ENCODE assay signal across 8 cellular contexts in genomic region chr7:139682136-139683013, GRCh38.
DNase-seq lines count a peak whose midpoint lies in the region; ATAC-seq, FAIRE-seq and TF ChIP-seq lines count a peak whose summit lies in the region.

No MANE protein-coding gene starts in this region.

- peak overlapping the region; percentile 67 for H3K9ac ChIP-seq in keratinocyte (ENCODE audit: control insufficient read depth, extremely low read depth, insufficient read depth, low read length)

- WGBS in upper lobe of left lung, 2 donors: 72 to 75% methylated on average over 9 of the region's 9 CpGs

- H3K27ac Mint-ChIP-seq in activated T-helper 2 cell treated with anti-CD3 and anti-CD28 coated beads, Interferon-gamma antibody, Interleukin-2, Interleukin-4, amounts not matched to agents 10 μg/mL and 5 μg/mL and 100 μg/mL, durations not matched to agents 14 hours and 24 hours and 36 hours: peak overlapping the region; percentile 92

- H2AFZ ChIP-seq in keratinocyte (ENCODE audit: control insufficient read depth, low read length): peak overlapping the region; percentile 9

- peaks cover 55% of the 10 kb centered on the region for H3K4me1 Mint-ChIP-seq in activated T-helper 2 cell treated with anti-CD3 and anti-CD28 coated beads, Interferon-gamma antibody, Interleukin-2, Interleukin-4, amounts not matched to agents 10 μg/mL and 5 μg/mL and 100 μg/mL, durations not matched to agents 14 hours and 24 hours and 36 hours (ENCODE audit: low read depth)

- H3K27me3 ChIP-seq in GM06990 (replicated peaks; ENCODE audit: control insufficient read depth, insufficient read depth, low read length): no peaks in the 10 kb centered on the region
- no peaks in the 10 kb centered on the region for H3K27me3 ChIP-seq in keratinocyte (ENCODE audit: control insufficient read depth, extremely low read depth, insufficient read depth, low read length)
- H3K27me3 ChIP-seq in upper lobe of left lung: no peaks in the 10 kb centered on the region

- TF ChIP-seq EP300 in upper lobe of left lung (IDR thresholded peaks at IDR 0.05): no peak

- CTCF ChIA-PET in GM10248 (lab: Yijun Ruan, JAX): interaction anchor here (0.9 to 4.8 kb wide), 5 partner anchors 9 to 62 kb away, joined by 3 to 33 read pairs (median 6); no protein-coding TSS in a partner anchor

- no peaks in the 10 kb centered on the region for H4K20me1 ChIP-seq in keratinocyte (ENCODE audit: control insufficient read depth, extremely low read depth, insufficient read depth, low read length)

- peak overlapping the region; percentile 53 for H3K4me3 Mint-ChIP-seq in activated T-helper 2 cell treated with anti-CD3 and anti-CD28 coated beads, Interferon-gamma antibody, Interleukin-2, Interleukin-4, amounts not matched to agents 10 μg/mL and 5 μg/mL and 100 μg/mL, durations not matched to agents 14 hours and 24 hours and 36 hours (ENCODE audit: low read depth)

- no peak for TF ChIP-seq POLR2A in upper lobe of left lung (IDR thresholded peaks at IDR 0.05)

- peaks cover 16% of the 10 kb centered on the region for H3K9me3 Mint-ChIP-seq in activated T-helper 2 cell treated with anti-CD3 and anti-CD28 coated beads, Interferon-gamma antibody, Interleukin-2, Interleukin-4, amounts not matched to agents 10 μg/mL and 5 μg/mL and 100 μg/mL, durations not matched to agents 14 hours and 24 hours and 36 hours

- intact Hi-C loops in activated T-helper 2 cell treated with anti-CD3 and anti-CD28 coated beads, Interferon-gamma antibody, Interleukin-2, Interleukin-4, amounts not matched to agents 10 μg/mL and 5 μg/mL and 100 μg/mL, durations not matched to agents 14 hours and 24 hours and 36 hours (cut with micrococcal nuclease): loop anchor here (1.0 to 5.0 kb wide), 7 partner anchors 13 to 450 kb away; partner anchors contain the start of gene UBN2

- peaks cover 47% of the 10 kb centered on the region for H3K36me3 Mint-ChIP-seq in activated T-helper 2 cell treated with anti-CD3 and anti-CD28 coated beads, Interferon-gamma antibody, Interleukin-2, Interleukin-4, amounts not matched to agents 10 μg/mL and 5 μg/mL and 100 μg/mL, durations not matched to agents 14 hours and 24 hours and 36 hours (ENCODE audit: low read depth)

- H3K36me3 ChIP-seq in GM06990 (ENCODE audit: control insufficient read depth, insufficient read depth, low read length): peaks cover 3% of the 10 kb centered on the region
- H3K36me3 ChIP-seq in keratinocyte (ENCODE audit: control insufficient read depth in 2 of 2, extremely low read depth in 1 of 2, insufficient read depth in 2 of 2, low read length in 2 of 2): no peaks in the 10 kb centered on the region
- no peaks in the 10 kb centered on the region for H3K36me3 ChIP-seq in upper lobe of left lung

- H3K4me2 ChIP-seq in keratinocyte (ENCODE audit: control insufficient read depth, extremely low read depth, insufficient read depth, low read depth, low read length): peak overlapping the region; percentile 60

- H3K4me3 ChIP-seq in GM06990 (replicated peaks; ENCODE audit: low read depth, low read length) (no peak overlapping the region), keratinocyte (ENCODE audit: control insufficient read depth in 2 of 3, extremely low read depth in 1 of 3, insufficient read depth in 2 of 3, low read depth in 1 of 3, low read length in 3 of 3) (no peak overlapping the region), upper lobe of left lung (no peak overlapping the region)

- no peaks in the 10 kb centered on the region for H3K27me3 Mint-ChIP-seq in activated T-helper 2 cell treated with anti-CD3 and anti-CD28 coated beads, Interferon-gamma antibody, Interleukin-2, Interleukin-4, amounts not matched to agents 10 μg/mL and 5 μg/mL and 100 μg/mL, durations not matched to agents 14 hours and 24 hours and 36 hours (ENCODE audit: low read depth)

- TF ChIP-seq CTCF in GM06990 (IDR thresholded peaks at IDR 0.05; ENCODE audit: insufficient read depth, low read length, poor library complexity, severe bottlenecking) (no peak), keratinocyte (optimal IDR thresholded peaks at IDR 0.05 in 1 of 3, IDR thresholded peaks at IDR 0.05 in 1 of 3, conservative IDR thresholded peaks at IDR 0.05 in 1 of 3; ENCODE audit: extremely low read depth in 1 of 3, insufficient read depth in 2 of 3, low read length in 3 of 3) (no peak), upper lobe of left lung (IDR thresholded peaks at IDR 0.05) (no peak), GM10248 (IDR thresholded peaks at IDR 0.05; ENCODE audit: control extremely low read depth, extremely low read depth, low read depth, missing control alignments) (no peak)

- FAIRE-seq in keratinocyte (lab: Jason Lieb, UNC): peak; percentile 73

- peaks cover 4% of the 10 kb centered on the region for H3K79me2 ChIP-seq in keratinocyte (ENCODE audit: control insufficient read depth, insufficient read depth, low read length)

- no peaks in the 10 kb centered on the region for H3K9me1 ChIP-seq in keratinocyte (ENCODE audit: control insufficient read depth, extremely low read depth, insufficient read depth, low read length)

- dilution Hi-C loops in keratinocyte (cut with MboI; ENCODE audit: extremely low pct_ligation_motif_present, low sequenced_read_pairs): no loop called here

- peak; percentile 67 for DNase-seq in GM06990 (ENCODE audit: extremely low read depth, insufficient read length)
- no peak for DNase-seq in activated T-helper 2 cell treated with anti-CD3 and anti-CD28 coated beads, Interferon-gamma antibody, Interleukin-2, Interleukin-4, amounts not matched to agents 10 μg/mL and 5 μg/mL and 100 μg/mL, durations not matched to agents 14 hours and 24 hours and 36 hours (ENCODE audit: low spot score)
- DNase-seq in keratinocyte (ENCODE audit: low read depth, low spot score): peak; percentile 86
- DNase-seq in upper lobe of left lung: no peak
- DNase-seq in COLO668 (lab: John Stamatoyannopoulos, UW; ENCODE audit: unreplicated experiment): no peak
- DNase-seq in NCI-H2029 treated with DMSO at 0.1 percent for 48 hours (lab: John Stamatoyannopoulos, UW): no peak
- no peak for DNase-seq in GM10248 (ENCODE audit: extremely low spot score)

- POLR2A ChIA-PET in GM10248 (lab: Yijun Ruan, JAX): interaction anchor here (0.6 to 1.3 kb wide), 5 partner anchors 8 to 50 kb away, joined by 3 to 5 read pairs (median 4); no protein-coding TSS in a partner anchor

- H3K27ac ChIP-seq in keratinocyte (ENCODE audit: control insufficient read depth, insufficient read depth, low read length) (peak overlapping the region; percentile 94), upper lobe of left lung (peak overlapping the region; percentile 17 to 86 (median 79))

- peaks cover 3% of the 10 kb centered on the region for H3K9me3 ChIP-seq in keratinocyte (ENCODE audit: control insufficient read depth, low read depth, low read length)
- H3K9me3 ChIP-seq in upper lobe of left lung: no peaks in the 10 kb centered on the region

- ATAC-seq in HG02678 (IDR thresholded peaks at IDR 0.05; ENCODE audit: unreplicated experiment): peak; percentile 42
- peak in 1 of 2 donors; percentile 50 for ATAC-seq in upper lobe of left lung (ENCODE audit: low FRiP score in 2 of 2)

- H3K4me1 ChIP-seq in keratinocyte (ENCODE audit: control insufficient read depth, extremely low read depth, insufficient read depth, low read length) (peaks cover 48% of the 10 kb centered on the region), upper lobe of left lung (peaks cover 45 to 50% (median 47%) of the 10 kb centered on the region in 4 donors)

Comparison
In these comparisons a context has a peak if more than half of its experiments do, and no peak if none do; other contexts are left out.
1. DNase-seq: peak in GM06990 (single experiment) and keratinocyte (single experiment); none in activated T-helper 2 cell treated with anti-CD3 and anti-CD28 coated beads, Interferon-gamma antibody, Interleukin-2, Interleukin-4, amounts not matched to agents 10 μg/mL and 5 μg/mL and 100 μg/mL, durations not matched to agents 14 hours and 24 hours and 36 hours (single experiment), upper lobe of left lung (0 of 2), COLO668 (single experiment), NCI-H2029 treated with DMSO at 0.1 percent for 48 hours (single experiment) and GM10248 (single experiment).